10 cellular contexts compared by ENCODE assay signal in genomic region chr10:116524736-116525135, GRCh38. TPM values are rescaled to one million over a fixed set of nuclear protein-coding genes. Genes with fewer than 3 reads are reported as not detected.
"Had no signal": no experiment of that assay in that cellular context is flagged by ENCODE, and none has a peak within 500 bp of the region (broad histone marks: within the 10 kb centered on the region; RNA-seq: fewer than 3 reads in every experiment).

No MANE protein-coding gene starts in this region.

- H2AFZ ChIP-seq: GM23338 had no signal

- H3K9me3 ChIP-seq: HAP-1 had no signal

- H3K36me3 ChIP-seq: HAP-1 had no signal

- ATAC-seq: GM23338, HCT116, K562 had no signal

- FAIRE-seq: HTR-8/SVneo, K562 had no signal

- H3K4me2 ChIP-seq: GM23338 had no signal

- DNase-seq: H7, HFFc6, IMR-90 had no signal

- H3K4me3 ChIP-seq: GM23338, HAP-1, K562 had no signal

- H3K4me1 ChIP-seq: HAP-1 had no signal

RNA-seq across cellular contexts. Expression of gene PNLIP, which starts 21.0 kb away (rescaled TPM):
- total RNA-seq: GM23338, H4, H7, HFFc6, HT-29, IMR-90 had no signal
- polyA plus RNA-seq: GM23338, IMR-90, K562 had no signal
